In the genomic region with DNA sequence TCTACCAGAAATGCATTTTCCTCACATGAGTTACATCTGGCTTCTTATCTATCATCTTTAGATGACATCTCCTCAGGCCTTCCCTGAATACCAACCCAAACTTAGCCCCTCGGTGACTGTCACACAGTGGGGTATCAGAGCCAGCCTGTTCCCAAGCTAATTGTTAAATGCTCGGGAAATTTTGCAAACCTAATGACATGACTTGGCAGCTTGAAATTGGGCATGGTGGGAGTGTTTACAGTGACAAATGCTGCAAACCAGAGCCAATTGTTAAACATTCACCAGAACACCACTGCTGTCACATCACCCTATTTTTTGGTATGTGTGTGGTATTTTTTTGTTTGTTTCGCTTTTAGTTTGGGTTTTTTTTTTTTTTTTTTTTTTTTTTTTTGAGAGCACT, we compare ENCODE assay signal across 14 cellular contexts.
"Had no signal": no experiment of that assay in that cellular context is flagged by ENCODE, and none has a peak within 500 bp of the region (broad histone marks: within the 10 kb centered on the region; RNA-seq: fewer than 3 reads in every experiment).

No MANE protein-coding gene starts in this region.

- H3K9me3 ChIP-seq: esophagus muscularis mucosa, upper lobe of right lung had no signal

- H3K27me3 ChIP-seq: esophagus muscularis mucosa, upper lobe of right lung had no signal

- H3K4me3 ChIP-seq: esophagus muscularis mucosa, upper lobe of right lung had no signal

- H3K27ac ChIP-seq: esophagus muscularis mucosa, upper lobe of right lung, VCaP had no signal

- DNase-seq: activated CD4-positive, CD25-positive, alpha-beta regulatory T cell treated with anti-CD3 and anti-CD28 coated beads, Interleukin-2, amount 50 U/mL, for 72 hours; activated effector memory CD4-positive, alpha-beta T cell treated with anti-CD3 and anti-CD28 coated beads, Interleukin-2, amount 50 U/mL, for 16 hours; activated naive CD4-positive, alpha-beta T cell treated with anti-CD3 and anti-CD28 coated beads, Interleukin-2, amount 50 U/mL, for 16 hours; activated T-cell treated with anti-CD3 and anti-CD28 coated beads, Interleukin-2, amount 50 U/mL, for 72 hours; aorta; effector CD8-positive, alpha-beta T cell; left colon; stimulated activated CD4-positive, alpha-beta T cell treated with anti-CD3 and anti-CD28 coated beads, Interleukin-12 subunit alpha, Interleukin-12 subunit beta, amount 100 ng/mL, for 4 hours; stimulated activated CD4-positive, alpha-beta T cell treated with anti-CD3 and anti-CD28 coated beads, Interleukin-1b, Interleukin-23, amount 100 ng/mL, for 48 hours; stimulated activated CD8-positive, alpha-beta memory T cell treated with anti-CD3 and anti-CD28 coated beads, Interleukin-4, amount 100 ng/mL, for 48 hours; stimulated activated naive CD4-positive, alpha-beta T cell; upper lobe of right lung had no signal

- H3K4me1 ChIP-seq: upper lobe of right lung had no signal
